ENCODE assay signal across 18 cellular contexts in genomic region chr2:150126839-150127238, GRCh38.
DNase-seq lines count a peak whose midpoint lies in the region; TF ChIP-seq lines count a peak whose summit lies in the region.
"Had no signal": no experiment of that assay in that cellular context is flagged by ENCODE, and none has a peak within 500 bp of the region (broad histone marks: within the 10 kb centered on the region; RNA-seq: fewer than 3 reads in every experiment).

No MANE protein-coding gene starts in this region.

- H3K27me3 ChIP-seq in BLaER1 treated with 17β-estradiol and CSF1 and Interleukin-3, amounts not matched to agents 10 nM and 100 nM = 0 out of 22 replicates have a peak, but pooled peaks cover 0 to 4% (median 0%) of the 10 kb centered on the region in 11 experiments
- H3K27me3 ChIP-seq: esophagus muscularis mucosa, vagina had no signal

- H3K27me3 Mint-ChIP-seq in mesothelial cell of epicardium (ENCODE audit: low read depth) = no peaks in the 10 kb centered on the region
- H3K27me3 Mint-ChIP-seq: activated CD8-positive, alpha-beta memory T cell treated with anti-CD3 and anti-CD28 coated beads, Interleukin-2, amount 10 ng/mL, durations not matched to agents 7 days and 5 days; activated T-helper 17 cell treated with anti-CD3 and anti-CD28 coated beads, Interleukin-2, amount 50 U/mL, for 72 hours had no signal

- H3K9ac ChIP-seq in BLaER1 treated with 17β-estradiol and CSF1 and Interleukin-3, amounts not matched to agents 10 nM and 100 nM = 0 out of 22 replicates have a peak overlapping the region, but pooled peaks of 1 of the 11 experiments have one; percentile 1

- no peak overlapping the region for H3K27ac Mint-ChIP-seq in mesothelial cell of epicardium
- H3K27ac Mint-ChIP-seq: activated CD8-positive, alpha-beta memory T cell treated with anti-CD3 and anti-CD28 coated beads, Interleukin-2, amount 10 ng/mL, durations not matched to agents 7 days and 5 days; activated T-helper 17 cell treated with anti-CD3 and anti-CD28 coated beads, Interleukin-2, amount 50 U/mL, for 72 hours had no signal

- in situ Hi-C loops in ACHN (cut with HindIII; ENCODE audit: low pct_ligation_motif_present, low pct_unique_long_range_greater_than_20kb, low sequenced_read_pairs) = no loop called here

- peak overlapping the region in 10 of 11 experiments; percentile 8 to 69 (median 49); a peak in 18 of 22 replicates for H3K4me2 ChIP-seq in BLaER1 treated with 17β-estradiol and CSF1 and Interleukin-3, amounts not matched to agents 10 nM and 100 nM

- peaks cover 5% of the 10 kb centered on the region for H3K36me3 Mint-ChIP-seq in mesothelial cell of epicardium
- H3K36me3 Mint-ChIP-seq: activated CD8-positive, alpha-beta memory T cell treated with anti-CD3 and anti-CD28 coated beads, Interleukin-2, amount 10 ng/mL, durations not matched to agents 7 days and 5 days had no signal

- TF ChIP-seq CTCF in GM20000 (IDR thresholded peaks at IDR 0.05; ENCODE audit: extremely low read depth, missing control alignments) = no peak
- TF ChIP-seq CTCF in mesothelial cell of epicardium (IDR thresholded peaks at IDR 0.05; ENCODE audit: unreplicated experiment) = no peak

- H3K27ac ChIP-seq in BLaER1 treated with 17β-estradiol and CSF1 and Interleukin-3, amounts not matched to agents 10 nM and 100 nM = no peak overlapping the region; a peak in 1 of 22 replicates
- H3K27ac ChIP-seq in epithelial cell of prostate = peak overlapping the region; percentile 45
- H3K27ac ChIP-seq: esophagus muscularis mucosa, HL-60, vagina had no signal

- H3K36me3 ChIP-seq in BLaER1 treated with 17β-estradiol and CSF1 and Interleukin-3, amounts not matched to agents 10 nM and 100 nM = no peaks in the 10 kb centered on the region; a peak in 1 of 22 replicates
- H3K36me3 ChIP-seq: esophagus muscularis mucosa, vagina had no signal

- H3K4me1 ChIP-seq in BLaER1 treated with 17β-estradiol and CSF1 and Interleukin-3, amounts not matched to agents 10 nM and 100 nM = peaks cover 6 to 19% (median 15%) of the 10 kb centered on the region in 10 experiments; a peak in 16 of 20 replicates

- H3K9me3 ChIP-seq in BLaER1 treated with 17β-estradiol and CSF1 and Interleukin-3, amounts not matched to agents 10 nM and 100 nM (replicated peaks in 1 of 11) = peaks cover 12 to 23% (median 16%) of the 10 kb centered on the region in 11 experiments; a peak in 21 of 22 replicates
- H3K9me3 ChIP-seq: esophagus muscularis mucosa, vagina had no signal

- no peak overlapping the region for H3K4me3 Mint-ChIP-seq in mesothelial cell of epicardium
- H3K4me3 Mint-ChIP-seq: activated CD8-positive, alpha-beta memory T cell treated with anti-CD3 and anti-CD28 coated beads, Interleukin-2, amount 10 ng/mL, durations not matched to agents 7 days and 5 days; activated T-helper 17 cell treated with anti-CD3 and anti-CD28 coated beads, Interleukin-2, amount 50 U/mL, for 72 hours had no signal

- no peak overlapping the region for H3K4me3 ChIP-seq in BLaER1 treated with 17β-estradiol and CSF1 and Interleukin-3, amounts not matched to agents 10 nM and 100 nM
- H3K4me3 ChIP-seq: esophagus muscularis mucosa, vagina had no signal

- peaks cover 7% of the 10 kb centered on the region for H3K9me3 Mint-ChIP-seq in mesothelial cell of epicardium
- H3K9me3 Mint-ChIP-seq: activated T-helper 17 cell treated with anti-CD3 and anti-CD28 coated beads, Interleukin-2, amount 50 U/mL, for 72 hours had no signal

- DNase-seq in GM20000 (ENCODE audit: low spot score) (peak; percentile 6), NCI-H146 (lab: John Stamatoyannopoulos, UW) (peak; percentile 27), epithelial cell of prostate (ENCODE audit: low read depth, low spot score) (no peak), ACHN (no peak), GM19238 (ENCODE audit: insufficient read length, low spot score) (no peak), mesothelial cell of epicardium (ENCODE audit: low spot score in 2 of 2, unreplicated experiment in 2 of 2) (no peak)
- no peak for DNase-seq in stimulated activated naive CD4-positive, alpha-beta T cell (lab: John Stamatoyannopoulos, UW)
- DNase-seq: activated CD8-positive, alpha-beta memory T cell treated with anti-CD3 and anti-CD28 coated beads, Interleukin-2, amount 10 ng/mL, durations not matched to agents 7 days and 5 days; DMS79; left ventricle myocardium superior; NCI-H2081 treated with DMSO at 0.1 percent for 48 hours; NCI-H526 treated with DMSO at 0.1 percent for 48 hours; stimulated activated CD4-positive, alpha-beta T cell treated with anti-CD3 and anti-CD28 coated beads, Interleukin-2, amount 100 ng/mL, for 48 hours had no signal

- peaks cover 34% of the 10 kb centered on the region for H3K4me1 Mint-ChIP-seq in mesothelial cell of epicardium
- H3K4me1 Mint-ChIP-seq: activated CD8-positive, alpha-beta memory T cell treated with anti-CD3 and anti-CD28 coated beads, Interleukin-2, amount 10 ng/mL, durations not matched to agents 7 days and 5 days; activated T-helper 17 cell treated with anti-CD3 and anti-CD28 coated beads, Interleukin-2, amount 50 U/mL, for 72 hours had no signal

- no peaks in the 10 kb centered on the region for H4K20me1 ChIP-seq in BLaER1 treated with 17β-estradiol and CSF1 and Interleukin-3, amounts not matched to agents 10 nM and 100 nM

Comparison
In these comparisons a context has a peak if more than half of its experiments do, and no peak if none do; other contexts are left out.
1. DNase-seq: peak in GM20000 (single experiment) and NCI-H146 (single experiment); none in epithelial cell of prostate (single experiment), ACHN (single experiment), GM19238 (single experiment), stimulated activated naive CD4-positive, alpha-beta T cell (0 of 6) and mesothelial cell of epicardium (0 of 2).